1 cellular context compared by ENCODE assay signal in the genomic region with DNA sequence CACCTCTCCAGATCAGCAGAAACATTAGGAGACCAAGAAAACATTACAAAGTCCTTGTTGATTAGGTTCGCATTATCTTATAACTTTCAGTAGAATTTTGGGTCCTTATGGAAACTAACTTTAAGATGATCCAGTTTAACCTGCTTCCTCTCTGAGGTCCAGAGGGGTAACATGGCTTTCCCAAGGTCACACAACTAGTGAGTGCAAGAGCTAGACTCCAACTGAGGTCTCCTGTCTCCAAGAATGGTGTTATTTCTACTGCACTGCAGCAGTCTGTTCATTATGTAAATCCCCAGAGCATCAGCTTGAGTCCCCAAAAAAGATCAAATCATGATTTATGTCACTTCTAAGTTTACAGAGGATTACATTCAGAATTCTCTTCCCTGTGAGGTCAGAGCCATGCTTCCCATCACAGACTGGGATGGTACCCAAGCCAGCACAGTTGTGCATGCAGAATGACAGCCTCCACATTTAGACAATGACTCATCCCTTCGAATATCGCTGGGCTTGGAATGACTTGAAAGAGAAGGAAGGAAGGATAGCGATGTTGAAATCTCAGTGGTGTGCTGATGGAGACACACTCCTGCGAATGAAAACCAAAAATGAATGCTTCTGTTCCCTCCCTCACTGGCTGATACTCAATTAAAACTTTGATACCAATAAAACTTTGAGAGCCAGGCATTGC.
TF ChIP-seq lines count a peak whose summit lies in the region.

No MANE protein-coding gene starts in this region.

TF ChIP-seq in SK-N-SH, 30 proteins besides CTCF, POLR2A, EP300 and RAD21 (continued from another document):
- TF ChIP-seq, protein P1, sequence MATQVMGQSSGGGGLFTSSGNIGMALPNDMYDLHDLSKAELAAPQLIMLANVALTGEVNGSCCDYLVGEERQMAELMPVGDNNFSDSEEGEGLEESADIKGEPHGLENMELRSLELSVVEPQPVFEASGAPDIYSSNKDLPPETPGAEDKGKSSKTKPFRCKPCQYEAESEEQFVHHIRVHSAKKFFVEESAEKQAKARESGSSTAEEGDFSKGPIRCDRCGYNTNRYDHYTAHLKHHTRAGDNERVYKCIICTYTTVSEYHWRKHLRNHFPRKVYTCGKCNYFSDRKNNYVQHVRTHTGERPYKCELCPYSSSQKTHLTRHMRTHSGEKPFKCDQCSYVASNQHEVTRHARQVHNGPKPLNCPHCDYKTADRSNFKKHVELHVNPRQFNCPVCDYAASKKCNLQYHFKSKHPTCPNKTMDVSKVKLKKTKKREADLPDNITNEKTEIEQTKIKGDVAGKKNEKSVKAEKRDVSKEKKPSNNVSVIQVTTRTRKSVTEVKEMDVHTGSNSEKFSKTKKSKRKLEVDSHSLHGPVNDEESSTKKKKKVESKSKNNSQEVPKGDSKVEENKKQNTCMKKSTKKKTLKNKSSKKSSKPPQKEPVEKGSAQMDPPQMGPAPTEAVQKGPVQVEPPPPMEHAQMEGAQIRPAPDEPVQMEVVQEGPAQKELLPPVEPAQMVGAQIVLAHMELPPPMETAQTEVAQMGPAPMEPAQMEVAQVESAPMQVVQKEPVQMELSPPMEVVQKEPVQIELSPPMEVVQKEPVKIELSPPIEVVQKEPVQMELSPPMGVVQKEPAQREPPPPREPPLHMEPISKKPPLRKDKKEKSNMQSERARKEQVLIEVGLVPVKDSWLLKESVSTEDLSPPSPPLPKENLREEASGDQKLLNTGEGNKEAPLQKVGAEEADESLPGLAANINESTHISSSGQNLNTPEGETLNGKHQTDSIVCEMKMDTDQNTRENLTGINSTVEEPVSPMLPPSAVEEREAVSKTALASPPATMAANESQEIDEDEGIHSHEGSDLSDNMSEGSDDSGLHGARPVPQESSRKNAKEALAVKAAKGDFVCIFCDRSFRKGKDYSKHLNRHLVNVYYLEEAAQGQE (IDR thresholded peaks at IDR 0.05; ENCODE audit: low read depth, low read length) = no peak
- TF ChIP-seq SIN3A (IDR thresholded peaks at IDR 0.05; ENCODE audit: borderline replicate concordance, low read depth, low read length) (no peak), MEF2A (IDR thresholded peaks at IDR 0.05; ENCODE audit: borderline replicate concordance, low read depth) (peak; percentile 92), JUND (IDR thresholded peaks at IDR 0.05) (peak; percentile 91), RFX5 (IDR thresholded peaks at IDR 0.05; ENCODE audit: low read length) (no peak), FOSL2 (IDR thresholded peaks at IDR 0.05; ENCODE audit: borderline replicate concordance, low read depth) (peak; percentile 93), CHD2 (IDR thresholded peaks at IDR 0.05; ENCODE audit: low read length, partially characterized antibody) (no peak), NFIC (IDR thresholded peaks at IDR 0.05; ENCODE audit: borderline replicate concordance) (peak; percentile 92), TEAD4 (IDR thresholded peaks at IDR 0.05; ENCODE audit: borderline replicate concordance, insufficient read depth) (peak; percentile 65; the same call in 1 of the 2 replicates), POLR2AphosphoS5 (IDR thresholded peaks at IDR 0.05; ENCODE audit: low read depth, low read length) (peak; percentile 47; the same call in 1 of the 2 replicates), ELF1 (IDR thresholded peaks at IDR 0.05) (no peak)
- TF ChIP-seq, protein P2, sequence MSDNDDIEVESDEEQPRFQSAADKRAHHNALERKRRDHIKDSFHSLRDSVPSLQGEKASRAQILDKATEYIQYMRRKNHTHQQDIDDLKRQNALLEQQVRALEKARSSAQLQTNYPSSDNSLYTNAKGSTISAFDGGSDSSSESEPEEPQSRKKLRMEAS (IDR thresholded peaks at IDR 0.05; ENCODE audit: low read depth) = peak; percentile 92
- TF ChIP-seq, protein P3, sequence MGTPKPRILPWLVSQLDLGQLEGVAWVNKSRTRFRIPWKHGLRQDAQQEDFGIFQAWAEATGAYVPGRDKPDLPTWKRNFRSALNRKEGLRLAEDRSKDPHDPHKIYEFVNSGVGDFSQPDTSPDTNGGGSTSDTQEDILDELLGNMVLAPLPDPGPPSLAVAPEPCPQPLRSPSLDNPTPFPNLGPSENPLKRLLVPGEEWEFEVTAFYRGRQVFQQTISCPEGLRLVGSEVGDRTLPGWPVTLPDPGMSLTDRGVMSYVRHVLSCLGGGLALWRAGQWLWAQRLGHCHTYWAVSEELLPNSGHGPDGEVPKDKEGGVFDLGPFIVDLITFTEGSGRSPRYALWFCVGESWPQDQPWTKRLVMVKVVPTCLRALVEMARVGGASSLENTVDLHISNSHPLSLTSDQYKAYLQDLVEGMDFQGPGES (IDR thresholded peaks at IDR 0.05; ENCODE audit: low read depth, low read length) = no peak
- TF ChIP-seq, protein P4, sequence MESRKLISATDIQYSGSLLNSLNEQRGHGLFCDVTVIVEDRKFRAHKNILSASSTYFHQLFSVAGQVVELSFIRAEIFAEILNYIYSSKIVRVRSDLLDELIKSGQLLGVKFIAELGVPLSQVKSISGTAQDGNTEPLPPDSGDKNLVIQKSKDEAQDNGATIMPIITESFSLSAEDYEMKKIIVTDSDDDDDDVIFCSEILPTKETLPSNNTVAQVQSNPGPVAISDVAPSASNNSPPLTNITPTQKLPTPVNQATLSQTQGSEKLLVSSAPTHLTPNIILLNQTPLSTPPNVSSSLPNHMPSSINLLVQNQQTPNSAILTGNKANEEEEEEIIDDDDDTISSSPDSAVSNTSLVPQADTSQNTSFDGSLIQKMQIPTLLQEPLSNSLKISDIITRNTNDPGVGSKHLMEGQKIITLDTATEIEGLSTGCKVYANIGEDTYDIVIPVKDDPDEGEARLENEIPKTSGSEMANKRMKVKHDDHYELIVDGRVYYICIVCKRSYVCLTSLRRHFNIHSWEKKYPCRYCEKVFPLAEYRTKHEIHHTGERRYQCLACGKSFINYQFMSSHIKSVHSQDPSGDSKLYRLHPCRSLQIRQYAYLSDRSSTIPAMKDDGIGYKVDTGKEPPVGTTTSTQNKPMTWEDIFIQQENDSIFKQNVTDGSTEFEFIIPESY (IDR thresholded peaks at IDR 0.05; ENCODE audit: borderline replicate concordance, low read depth) = 0 out of 2 replicates have a peak, but pooled peaks have one; percentile 42
TF ChIP-seq in SK-N-SH: peak in this region for 12.
